Comparison of ENCODE assay signal across 8 cellular contexts in the genomic region with DNA sequence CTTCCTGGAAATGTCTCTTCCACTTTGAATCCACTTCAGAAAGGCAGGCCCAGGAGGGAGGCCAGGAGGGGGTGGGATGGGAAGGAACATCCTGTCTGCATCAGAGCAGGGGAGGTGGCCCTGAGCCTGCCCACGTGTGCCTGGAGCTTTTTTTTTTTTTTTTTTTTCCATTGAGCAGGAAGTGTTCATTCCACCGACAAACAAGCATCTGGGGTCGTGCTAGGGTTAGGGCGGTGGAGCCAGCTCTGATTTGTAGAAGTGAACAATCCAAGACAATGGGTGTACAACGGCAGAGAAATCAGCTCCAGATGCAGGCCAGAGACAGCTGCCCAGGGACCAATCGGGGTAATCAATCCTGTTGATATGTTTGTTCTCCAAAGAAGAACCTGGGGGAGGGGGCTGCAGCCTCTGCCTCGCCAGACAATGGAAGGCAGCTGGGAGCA.
DNase-seq lines count a peak whose midpoint lies in the region; ATAC-seq and TF ChIP-seq lines count a peak whose summit lies in the region.

No MANE protein-coding gene starts in this region.

- H3K36me3 Mint-ChIP-seq in stimulated activated naive CD8-positive, alpha-beta T cell treated with anti-CD3 and anti-CD28 coated beads, Interleukin-15, Interleukin-2, amounts not matched to agents 100 ng/mL and 50 ng/mL, for 24 hours (ENCODE audit: low read depth): peaks cover 4% of the 10 kb centered on the region

- no peak overlapping the region for H3K4me3 ChIP-seq in ascending aorta

- no peak for ATAC-seq in stimulated activated naive CD8-positive, alpha-beta T cell treated with anti-CD3 and anti-CD28 coated beads, Interleukin-15, Interleukin-2, amounts not matched to agents 100 U/mL and 50 U/mL, for 24 hours
- no peak for ATAC-seq in GM18861 (IDR thresholded peaks at IDR 0.05; ENCODE audit: unreplicated experiment)
- no peak for ATAC-seq in GM18909 (IDR thresholded peaks at IDR 0.05; ENCODE audit: poor library complexity, unreplicated experiment)

- H3K27ac Mint-ChIP-seq in stimulated activated naive CD8-positive, alpha-beta T cell treated with anti-CD3 and anti-CD28 coated beads, Interleukin-15, Interleukin-2, amounts not matched to agents 100 ng/mL and 50 ng/mL, for 24 hours: peak overlapping the region; percentile 59

- peaks cover 58% of the 10 kb centered on the region for H3K4me1 Mint-ChIP-seq in stimulated activated naive CD8-positive, alpha-beta T cell treated with anti-CD3 and anti-CD28 coated beads, Interleukin-15, Interleukin-2, amounts not matched to agents 100 ng/mL and 50 ng/mL, for 24 hours (ENCODE audit: low read depth)

- H3K36me3 ChIP-seq in ascending aorta: no peaks in the 10 kb centered on the region

- no peaks in the 10 kb centered on the region for H3K9me3 Mint-ChIP-seq in stimulated activated naive CD8-positive, alpha-beta T cell treated with anti-CD3 and anti-CD28 coated beads, Interleukin-15, Interleukin-2, amounts not matched to agents 100 ng/mL and 50 ng/mL, for 24 hours

- no peak for TF ChIP-seq CTCF in ascending aorta (IDR thresholded peaks at IDR 0.05)

- no peaks in the 10 kb centered on the region for H3K27me3 ChIP-seq in ascending aorta

- H3K27me3 Mint-ChIP-seq in stimulated activated naive CD8-positive, alpha-beta T cell treated with anti-CD3 and anti-CD28 coated beads, Interleukin-15, Interleukin-2, amounts not matched to agents 100 ng/mL and 50 ng/mL, for 24 hours: no peaks in the 10 kb centered on the region

- H3K9me3 ChIP-seq in ascending aorta: no peaks in the 10 kb centered on the region

- H3K27ac ChIP-seq in ascending aorta: peak overlapping the region; percentile 22 to 32

- intact Hi-C loops in ascending aorta (cut with DNase I): loop anchor here (2.0 kb wide), 1 partner anchor 14 kb away; no protein-coding TSS in a partner anchor

- DNase-seq in stimulated activated naive CD8-positive, alpha-beta T cell treated with anti-CD3 and anti-CD28 coated beads, Interleukin-15, Interleukin-2, amounts not matched to agents 100 U/mL and 50 U/mL, for 24 hours: no peak
- DNase-seq in ascending aorta (ENCODE audit: low spot score in 2 of 2): peak in 1 of 2 donors; percentile 73
- peak; percentile 68 for DNase-seq in kidney tubule cell (ENCODE audit: low spot score)
- DNase-seq in NAMALWA (ENCODE audit: low spot score): no peak
- no peak for DNase-seq in amygdala (lab: John Stamatoyannopoulos, UW)

- no peak overlapping the region for H3K4me3 Mint-ChIP-seq in stimulated activated naive CD8-positive, alpha-beta T cell treated with anti-CD3 and anti-CD28 coated beads, Interleukin-15, Interleukin-2, amounts not matched to agents 100 ng/mL and 50 ng/mL, for 24 hours

- H3K4me1 ChIP-seq in ascending aorta: peaks cover 3 to 34% of the 10 kb centered on the region in 2 donors
